In genomic region chr1:45286521-45286920, GRCh38 we compare ENCODE assay signal across 1 cellular context. TPM values are rescaled to one million over a fixed set of nuclear protein-coding genes. Genes with fewer than 3 reads are reported as not detected.
"Had no signal": no experiment of that assay in that cellular context is flagged by ENCODE, and none has a peak within 500 bp of the region (broad histone marks: within the 10 kb centered on the region; RNA-seq: fewer than 3 reads in every experiment).

No MANE protein-coding gene starts in this region.

RNA-seq across cellular contexts. Expression of gene HPDL, which starts 40.2 kb away (rescaled TPM):
- total RNA-seq: H4 had no signal
